In genomic region chr4:118867311-118868067, GRCh38 we compare ENCODE assay signal across 19 cellular contexts. TPM values are rescaled to one million over a fixed set of nuclear protein-coding genes. Genes with fewer than 3 reads are reported as not detected.
A peak's percentile ranks its signal among the peaks of the same experiment; 100 is the strongest.
DNase-seq lines count a peak whose midpoint lies in the region; ATAC-seq and TF ChIP-seq lines count a peak whose summit lies in the region.
"Had no signal": no experiment of that assay in that cellular context is flagged by ENCODE, and none has a peak within 500 bp of the region (broad histone marks: within the 10 kb centered on the region; RNA-seq: fewer than 3 reads in every experiment).

No MANE protein-coding gene starts in this region.

- TF ChIP-seq POLR2A in spleen (IDR thresholded peaks at IDR 0.05), result no peak

- DNase-seq in GM03348 (ENCODE audit: low spot score) (peak; percentile 28), cardiac fibroblast (ENCODE audit: low read depth in 2 of 2) (peak; percentile 8 to 22), fibroblast of the aortic adventitia (ENCODE audit: low read depth) (peak; percentile 82), spleen (no peak), dorsolateral prefrontal cortex (no peak), NOMO-1 treated with dmso at 0.1 percent for 144 hours (lab: John Stamatoyannopoulos, UW; ENCODE audit: unreplicated experiment) (no peak)
- DNase-seq: ACHN; BE2C; Calu3; CD4-positive, alpha-beta memory T cell; DMS53; KBM-7; NCI-H1436; NCI-H2029 treated with DMSO at 0.1 percent for 48 hours; NCI-H2171 treated with DMSO at 0.1 percent for 48 hours; NCI-H82; PC-9; SJCRH30 had no signal

- peaks cover 0 to 9% (median 2%) of the 10 kb centered on the region in 6 donors for H3K4me1 ChIP-seq in spleen

- H3K27ac ChIP-seq in spleen (no peak overlapping the region), dorsolateral prefrontal cortex (no peak overlapping the region)
- H3K27ac ChIP-seq: PC-9, SJCRH30 had no signal

- no peaks in the 10 kb centered on the region for H3K9me3 ChIP-seq in spleen
- H3K9me3 ChIP-seq: BE2C had no signal

- no peak for TF ChIP-seq CTCF in cardiac fibroblast (IDR thresholded peaks at IDR 0.05; ENCODE audit: low read depth, low read length)
- no peak for TF ChIP-seq CTCF in fibroblast of the aortic adventitia (IDR thresholded peaks at IDR 0.05; ENCODE audit: insufficient read depth, low read length)
- TF ChIP-seq CTCF in spleen (IDR thresholded peaks at IDR 0.05 in 8 of 11, conservative IDR thresholded peaks at IDR 0.05 in 3 of 11), result no peak
- no peak for TF ChIP-seq CTCF in dorsolateral prefrontal cortex (IDR thresholded peaks at IDR 0.05 in 54 of 56, conservative IDR thresholded peaks at IDR 0.05 in 2 of 56; ENCODE audit: low read depth in 1 of 56, partially characterized antibody in 56 of 56)

- no peaks in the 10 kb centered on the region for H3K36me3 ChIP-seq in spleen
- H3K36me3 ChIP-seq: BE2C, SJCRH30 had no signal

- intact Hi-C loops in spleen (cut with DNase I; ENCODE audit: low total_unique reads) (no loop called here), dorsolateral prefrontal cortex (cut with DNase I) (no loop called here)

- H3K27me3 ChIP-seq in spleen (replicated peaks in 1 of 7) (no peaks in the 10 kb centered on the region), dorsolateral prefrontal cortex (no peaks in the 10 kb centered on the region)
- H3K27me3 ChIP-seq: BE2C, SJCRH30 had no signal

- no peak for ATAC-seq in GM18870 (IDR thresholded peaks at IDR 0.05; ENCODE audit: unreplicated experiment)

- no peak overlapping the region for H3K4me3 ChIP-seq in cardiac fibroblast (replicated peaks in 1 of 2; ENCODE audit: low read depth in 2 of 2, low read length in 2 of 2)
- no peak overlapping the region for H3K4me3 ChIP-seq in fibroblast of the aortic adventitia (ENCODE audit: low read depth, low read length)
- no peak overlapping the region for H3K4me3 ChIP-seq in spleen
- no peak overlapping the region for H3K4me3 ChIP-seq in dorsolateral prefrontal cortex
- H3K4me3 ChIP-seq: PC-9, SJCRH30 had no signal

- WGBS in spleen, 5 donors, result 81 to 96% (median 94%) methylated on average over 3 of the region's 3 CpGs

RNA-seq across cellular contexts. Expression of gene SYNPO2, which starts 21.2 kb away (rescaled TPM):
- total RNA-seq in fibroblast of the aortic adventitia (ENCODE audit: low replicate concordance), result 3.4 and 28.3 TPM in 2 replicates
- total RNA-seq in spleen, result 10 to 100 TPM; 24.7 to 72.1 (median 36.9) TPM
- 1 to 10 TPM; 3.6 to 5.9 (median 4.2) TPM for polyA plus RNA-seq in spleen
- 10 to 100 TPM; 19.6 to 90.2 (median 34.3) TPM for total RNA-seq in dorsolateral prefrontal cortex

RNA-seq across cellular contexts. Expression of gene SEC24D, which starts 31.6 kb away (rescaled TPM):
- total RNA-seq in fibroblast of the aortic adventitia (ENCODE audit: low replicate concordance), result 30.1 and 149 TPM in 2 replicates
- total RNA-seq in spleen, result 10 to 100 TPM; 42.0 to 75.8 (median 65.3) TPM
- 1 to 10 TPM; 5.2 to 9.4 (median 7.0) TPM for polyA plus RNA-seq in spleen
- total RNA-seq in dorsolateral prefrontal cortex, result 10 to 100 TPM; 12.7 to 44.7 (median 24.8) TPM

Comparison
In these comparisons a context has a peak if more than half of its experiments do, and no peak if none do; other contexts are left out.
1. DNase-seq: peak in GM03348 (single experiment), cardiac fibroblast (2 of 2) and fibroblast of the aortic adventitia (single experiment); none in spleen (single experiment), dorsolateral prefrontal cortex (0 of 10) and NOMO-1 treated with dmso at 0.1 percent for 144 hours (single experiment).